Comparison of ENCODE assay signal across 1 cellular context in genomic region chr1:201310251-201310985, GRCh38.
TF ChIP-seq lines count a peak whose summit lies in the region.

No MANE protein-coding gene starts in this region.

TF ChIP-seq in H1, 55 proteins besides CTCF, POLR2A, EP300 and RAD21 (continued from another document):
- TF ChIP-seq, protein P1, sequence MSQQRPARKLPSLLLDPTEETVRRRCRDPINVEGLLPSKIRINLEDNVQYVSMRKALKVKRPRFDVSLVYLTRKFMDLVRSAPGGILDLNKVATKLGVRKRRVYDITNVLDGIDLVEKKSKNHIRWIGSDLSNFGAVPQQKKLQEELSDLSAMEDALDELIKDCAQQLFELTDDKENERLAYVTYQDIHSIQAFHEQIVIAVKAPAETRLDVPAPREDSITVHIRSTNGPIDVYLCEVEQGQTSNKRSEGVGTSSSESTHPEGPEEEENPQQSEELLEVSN (IDR thresholded peaks at IDR 0.05): no peak
